8 cellular contexts compared by ENCODE assay signal in genomic region chr2:167128130-167128529, GRCh38.
"Had no signal": no experiment of that assay in that cellular context is flagged by ENCODE, and none has a peak within 500 bp of the region (broad histone marks: within the 10 kb centered on the region; RNA-seq: fewer than 3 reads in every experiment).

No MANE protein-coding gene starts in this region.

- H3K4me3 ChIP-seq: GM12878 had no signal

- FAIRE-seq: G401.6, GM12878, GM12891, GM12892, GM18507, GM19239 had no signal

- DNase-seq: GDM1, GF-D8 had no signal

- ATAC-seq: GM12878 had no signal
